8 cellular contexts compared by ENCODE assay signal in the genomic region with DNA sequence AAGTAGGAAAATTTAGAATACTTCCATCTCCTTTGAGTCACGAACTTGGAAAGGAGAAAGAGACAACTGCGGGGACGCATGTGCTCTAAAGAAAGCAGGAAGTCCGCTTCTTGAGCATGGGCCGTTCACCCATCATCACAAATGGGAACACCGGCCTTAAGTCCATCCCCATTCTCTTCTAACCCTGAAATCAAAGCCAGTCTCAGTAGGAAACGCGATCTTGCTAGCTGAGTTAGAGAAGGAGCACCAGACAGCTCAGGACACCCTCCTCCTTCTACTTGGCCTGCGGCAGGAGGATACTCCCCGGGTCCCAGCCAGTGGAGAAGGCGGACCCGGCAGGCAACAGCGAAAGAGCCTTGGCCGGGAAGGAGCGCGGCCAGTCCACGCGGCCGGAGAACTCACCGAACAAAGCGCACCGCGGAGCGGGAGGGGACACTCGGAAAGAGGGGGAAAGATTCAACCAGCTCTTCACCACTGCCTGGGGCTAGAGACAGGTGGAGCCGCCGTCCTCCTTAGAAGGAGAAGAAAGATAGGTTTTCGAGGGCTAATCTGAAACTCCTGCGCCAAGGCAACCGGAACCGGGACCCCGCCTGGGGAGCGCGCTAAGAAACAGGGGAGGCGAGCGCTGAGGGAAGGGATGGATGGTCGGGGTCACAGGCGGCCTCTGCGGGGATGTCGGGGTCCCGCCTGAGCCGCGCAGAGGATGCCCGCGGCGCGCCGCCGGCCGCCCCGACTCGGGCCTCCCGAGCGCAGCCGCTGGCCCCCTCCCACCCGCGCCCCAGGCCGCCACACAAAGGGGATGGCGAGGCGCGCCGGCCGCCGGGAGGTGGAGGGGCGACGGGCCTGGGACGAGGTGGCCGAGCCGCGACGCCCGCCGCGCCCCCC. TPM values are rescaled to one million over a fixed set of nuclear protein-coding genes. Genes with fewer than 3 reads are reported as not detected.
DNase-seq lines count a peak whose midpoint lies in the region; ATAC-seq and TF ChIP-seq lines count a peak whose summit lies in the region.

No MANE protein-coding gene starts in this region.

- H3K27me3 ChIP-seq in PC-3 (ENCODE audit: low read length) (no peaks in the 10 kb centered on the region), neuron (ENCODE audit: insufficient read depth, low read length) (no peaks in the 10 kb centered on the region), thymus (ENCODE audit: control insufficient read depth, insufficient read depth) (no peaks in the 10 kb centered on the region)

- H3K36me3 ChIP-seq in PC-3 (ENCODE audit: low read depth, low read length) (peaks cover 8% of the 10 kb centered on the region; the same call in 1 of the 2 replicates), neuron (ENCODE audit: insufficient read depth, low read length) (peaks cover 7% of the 10 kb centered on the region), thymus (ENCODE audit: control insufficient read depth, insufficient read depth) (no peaks in the 10 kb centered on the region)

- H3K9me3 ChIP-seq in PC-3 (ENCODE audit: low read length) (no peaks in the 10 kb centered on the region), neuron (ENCODE audit: low read length) (peaks cover 5% of the 10 kb centered on the region), thymus (ENCODE audit: control insufficient read depth) (no peaks in the 10 kb centered on the region)

- TF ChIP-seq CTCF in PC-3 (conservative IDR thresholded peaks at IDR 0.05; ENCODE audit: low read depth, low read length) (no peak), foreskin fibroblast (IDR thresholded peaks at IDR 0.05; ENCODE audit: low read depth, low read length) (no peak)

- ATAC-seq in GM19025 (IDR thresholded peaks at IDR 0.05; ENCODE audit: low read depth, unreplicated experiment) = peak; percentile 8
- ATAC-seq in HG03159 (IDR thresholded peaks at IDR 0.05; ENCODE audit: unreplicated experiment) = peak; percentile 28
- peak; percentile 5 for ATAC-seq in PC-3
- peak; percentile 9 for ATAC-seq in activated T-helper 17 cell treated with anti-CD3 and anti-CD28 coated beads, Interleukin-2, amount 50 U/mL, for 72 hours (replicated peaks)

- peak overlapping the region; percentile 18 for H2AFZ ChIP-seq in PC-3 (ENCODE audit: low read length)
- peak overlapping the region; percentile 92 for H2AFZ ChIP-seq in neuron (ENCODE audit: low read depth, low read length)

- peaks cover 33% of the 10 kb centered on the region for H3K4me1 ChIP-seq in PC-3 (ENCODE audit: insufficient read depth, low read length)
- H3K4me1 ChIP-seq in neuron (ENCODE audit: insufficient read depth, low read length) = peaks cover 4% of the 10 kb centered on the region
- H3K4me1 ChIP-seq in thymus (ENCODE audit: control insufficient read depth, insufficient read depth, low read length) = peaks cover 6% of the 10 kb centered on the region

- POLR2A ChIA-PET in PC-3 (lab: Charles Lee; ENCODE audit: unreplicated experiment) = no interaction called here

- DNase-seq in CD1c-positive myeloid dendritic cell (ENCODE audit: extremely low spot score) = peak; percentile 66
- DNase-seq in PC-3 = peak; percentile 66
- DNase-seq in foreskin fibroblast = peak in 1 of 2 donors; percentile 75

- no peaks in the 10 kb centered on the region for H3K9me2 ChIP-seq in PC-3 (replicated peaks; ENCODE audit: low read length)

- H3K79me2 ChIP-seq in PC-3 (ENCODE audit: low read length) = peaks cover 58% of the 10 kb centered on the region

- H3K4me1 Mint-ChIP-seq in activated T-helper 17 cell treated with anti-CD3 and anti-CD28 coated beads, Interleukin-2, amount 50 U/mL, for 72 hours = peaks cover 28% of the 10 kb centered on the region

- under 1% methylated on average over 74 of the region's 74 CpGs for WGBS in thymus

- H3K9me3 Mint-ChIP-seq in activated T-helper 17 cell treated with anti-CD3 and anti-CD28 coated beads, Interleukin-2, amount 50 U/mL, for 72 hours = no peaks in the 10 kb centered on the region

- peaks cover 40% of the 10 kb centered on the region for H4K20me1 ChIP-seq in PC-3 (ENCODE audit: low read length)

- peaks cover 34% of the 10 kb centered on the region for H3K36me3 Mint-ChIP-seq in activated T-helper 17 cell treated with anti-CD3 and anti-CD28 coated beads, Interleukin-2, amount 50 U/mL, for 72 hours (ENCODE audit: low read depth)

- H3K4me3 ChIP-seq in PC-3 (ENCODE audit: low read length) (peak overlapping the region; percentile 88), foreskin fibroblast (ENCODE audit: low read depth in 1 of 2, low read length in 2 of 2) (peak overlapping the region; percentile 93 to 98), neuron (ENCODE audit: low read length) (peak overlapping the region; percentile 58), thymus (ENCODE audit: low read length) (peak overlapping the region; percentile 71)

- intact Hi-C loops in PC-3 (cut with micrococcal nuclease) = loop anchor here (1.0 to 2.0 kb wide), 4 partner anchors 20 to 198 kb away; no protein-coding TSS in a partner anchor

- no peaks in the 10 kb centered on the region for H3F3A ChIP-seq in PC-3 (ENCODE audit: low read length, unreplicated experiment)

- BruUV-seq in PC-3 (replicated peaks; lab: Mats Ljungman, UMichigan) = TSS peak; percentile 47

- peak overlapping the region; percentile 90 for H3K4me2 ChIP-seq in PC-3 (ENCODE audit: low read length)

- CTCF ChIA-PET in PC-3 (lab: Charles Lee) = no interaction called here

- H3K4me3 Mint-ChIP-seq in activated T-helper 17 cell treated with anti-CD3 and anti-CD28 coated beads, Interleukin-2, amount 50 U/mL, for 72 hours = peak overlapping the region; percentile 99

- H3K27ac ChIP-seq in PC-3 (ENCODE audit: low read length) (peak overlapping the region; percentile 59), thymus (ENCODE audit: low read depth) (peak overlapping the region; percentile 68)

- H3K9ac ChIP-seq in PC-3 (ENCODE audit: low read length) = peak overlapping the region; percentile 96

- peak overlapping the region; percentile 98 for H3K27ac Mint-ChIP-seq in activated T-helper 17 cell treated with anti-CD3 and anti-CD28 coated beads, Interleukin-2, amount 50 U/mL, for 72 hours

- H3K27me3 Mint-ChIP-seq in activated T-helper 17 cell treated with anti-CD3 and anti-CD28 coated beads, Interleukin-2, amount 50 U/mL, for 72 hours = no peaks in the 10 kb centered on the region

RNA-seq across cellular contexts. Expression of gene SLC4A7, which starts 0.8 kb away (rescaled TPM):
- 56.0 and 59.7 TPM in 2 replicates for total RNA-seq in PC-3 (2014; rRNA removed)
- total RNA-seq in activated T-helper 17 cell treated with anti-CD3 and anti-CD28 coated beads, Interleukin-2, amount 50 U/mL, for 72 hours = 10 to 100 TPM; 43.8 to 56.9 TPM
- polyA plus RNA-seq in thymus = 6.5 TPM
